24 cellular contexts compared by ENCODE assay signal in genomic region chr1:61644303-61644702, GRCh38.
DNase-seq lines count a peak whose midpoint lies in the region; ATAC-seq and TF ChIP-seq lines count a peak whose summit lies in the region.
"Had no signal": no experiment of that assay in that cellular context is flagged by ENCODE, and none has a peak within 500 bp of the region (broad histone marks: within the 10 kb centered on the region; RNA-seq: fewer than 3 reads in every experiment).

No MANE protein-coding gene starts in this region.

- DNase-seq in NCI-H69 (lab: John Stamatoyannopoulos, UW) = peak; percentile 2
- peak; percentile 37 for DNase-seq in inferior parietal cortex (ENCODE audit: extremely low spot score)
- DNase-seq in superior temporal gyrus (ENCODE audit: extremely low spot score) = peak; percentile 40
- DNase-seq in T-helper 9 cell = no peak
- DNase-seq in NCI-H748 (lab: John Stamatoyannopoulos, UW; ENCODE audit: unreplicated experiment) = no peak
- no peak for DNase-seq in UCSD-AML1 (lab: John Stamatoyannopoulos, UW; ENCODE audit: unreplicated experiment)
- DNase-seq: 8988T; ACHN; BE2C; CD4-positive, alpha-beta memory T cell; CD4-positive, CD25-positive, alpha-beta regulatory T cell; CD8-positive, alpha-beta memory T cell; COR-L47; DMS 273 treated with DMSO at 0.1 percent for 48 hours; DMS153; DMS53; DMS79; DND-41; EL; GDM1 had no signal

- TF ChIP-seq CTCF in VCaP (conservative IDR thresholded peaks at IDR 0.05) = no peak

- no peak for ATAC-seq in GM19324 (IDR thresholded peaks at IDR 0.05; ENCODE audit: low FRiP score, unreplicated experiment)
- ATAC-seq: GM12878 had no signal

- peak overlapping the region; percentile 88; the same call in 1 of the 2 replicates for H3K27ac ChIP-seq in VCaP
- H3K27ac ChIP-seq: BLaER1 had no signal

Comparison
In these comparisons a context has a peak if more than half of its experiments do, and no peak if none do; other contexts are left out.
1. DNase-seq: peak in NCI-H69 (single experiment), inferior parietal cortex (single experiment) and superior temporal gyrus (single experiment); none in T-helper 9 cell (single experiment), NCI-H748 (single experiment) and UCSD-AML1 (single experiment).